ENCODE assay signal across 37 cellular contexts in genomic region chr6:155485756-155486155, GRCh38. TPM values are rescaled to one million over a fixed set of nuclear protein-coding genes. Genes with fewer than 3 reads are reported as not detected.
"Had no signal": no experiment of that assay in that cellular context is flagged by ENCODE, and none has a peak within 500 bp of the region (broad histone marks: within the 10 kb centered on the region; RNA-seq: fewer than 3 reads in every experiment).

No MANE protein-coding gene starts in this region.

- FAIRE-seq: TTC549 had no signal

- H3K36me3 ChIP-seq: adrenal gland, brain microvascular endothelial cell, breast epithelium had no signal

- H3K9me3 ChIP-seq: adrenal gland, body of pancreas, breast epithelium had no signal

- ATAC-seq: activated CD8-positive, alpha-beta T cell treated with anti-CD3 and anti-CD28 coated beads for 36 hours; activated naive CD4-positive, alpha-beta T cell treated with anti-CD3 and anti-CD28 coated beads, Interleukin-2, amount 50 U/mL, for 72 hours; activated T-cell treated with anti-CD3 and anti-CD28 coated beads, Interleukin-2, amount 50 U/mL, for 4 hours; activated T-cell treated with anti-CD3 and anti-CD28 coated beads, Interleukin-2, amount 50 U/mL, for 72 hours; activated T-helper 17 cell treated with anti-CD3 and anti-CD28 coated beads, Interleukin-2, amount 50 U/mL, for 72 hours; body of pancreas had no signal

- H3K27me3 ChIP-seq: adrenal gland, body of pancreas, brain microvascular endothelial cell, breast epithelium had no signal

- H3K4me3 ChIP-seq: adrenal gland, body of pancreas, breast epithelium had no signal

- H3K27ac ChIP-seq: adrenal gland, body of pancreas, brain microvascular endothelial cell, breast epithelium, VCaP had no signal

- DNase-seq: activated B cell treated with CpG ODN at 0.5 μM for 24 hours; activated CD4-positive, alpha-beta memory T cell treated with anti-CD3 and anti-CD28 coated beads for 36 hours; activated CD4-positive, alpha-beta T cell treated with anti-CD3 and anti-CD28 coated beads for 4 hours; activated CD4-positive, alpha-beta T cell treated with anti-CD3 and anti-CD28 coated beads, Interleukin-2, amount 10 ng/mL, durations not matched to agents 24 days and 14 days; activated CD4-positive, alpha-beta T cell treated with anti-CD3 and anti-CD28 coated beads, Interleukin-2, amount 50 U/mL, for 1 hour; activated CD4-positive, alpha-beta T cell treated with anti-CD3 and anti-CD28 coated beads, Interleukin-2, amount 50 U/mL, for 4 hours; activated CD4-positive, CD25-positive, alpha-beta regulatory T cell treated with anti-CD3 and anti-CD28 coated beads, Interleukin-2, amount 50 U/mL, for 72 hours; activated CD8-positive, alpha-beta memory T cell treated with anti-CD3 and anti-CD28 coated beads, Interleukin-2, amount 50 U/mL, for 4 hours; activated CD8-positive, alpha-beta T cell treated with anti-CD3 and anti-CD28 coated beads for 36 hours; activated effector memory CD4-positive, alpha-beta T cell treated with anti-CD3 and anti-CD28 coated beads, Interleukin-2, amount 50 U/mL, for 16 hours; activated gamma-delta T cell treated with Interleukin-2 at 50 U/mL for 16 hours; activated naive CD4-positive, alpha-beta T cell; activated naive CD4-positive, alpha-beta T cell treated with anti-CD3 and anti-CD28 coated beads for 36 hours; activated naive CD4-positive, alpha-beta T cell treated with anti-CD3 and anti-CD28 coated beads, Interleukin-2, amount 50 U/mL, for 16 hours; activated naive CD8-positive, alpha-beta T cell treated with anti-CD3 and anti-CD28 coated beads for 36 hours; activated T-cell treated with anti-CD3 and anti-CD28 coated beads for 4 hours; activated T-cell treated with anti-CD3 and anti-CD28 coated beads, Interleukin-2, amount 50 U/mL, for 1 hour; activated T-cell treated with anti-CD3 and anti-CD28 coated beads, Interleukin-2, amount 50 U/mL, for 4 hours; activated T-cell treated with anti-CD3 and anti-CD28 coated beads, Interleukin-2, amount 50 U/mL, for 72 hours; adrenal gland; amniotic stem cell; aorta; body of pancreas; brain microvascular endothelial cell; central memory CD4-positive, alpha-beta T cell; T-helper 1 cell; T-helper 2 cell; T-helper 9 cell had no signal

- H3K4me1 ChIP-seq: adrenal gland, body of pancreas, breast epithelium had no signal

RNA-seq across cellular contexts. Expression of gene NOX3, which starts 30.1 kb away (rescaled TPM):
- total RNA-seq: activated B cell treated with CpG ODN at 0.5 μM for 24 hours; activated CD4-positive, alpha-beta memory T cell treated with anti-CD3 and anti-CD28 coated beads for 36 hours; activated CD4-positive, alpha-beta T cell treated with anti-CD3 and anti-CD28 coated beads, Interleukin-2, amount 10 ng/mL, durations not matched to agents 24 days and 14 days; activated CD8-positive, alpha-beta memory T cell treated with anti-CD3 and anti-CD28 coated beads for 36 hours; activated CD8-positive, alpha-beta T cell treated with anti-CD3 and anti-CD28 coated beads for 36 hours; activated naive CD4-positive, alpha-beta T cell treated with anti-CD3 and anti-CD28 coated beads for 36 hours; activated naive CD4-positive, alpha-beta T cell treated with anti-CD3 and anti-CD28 coated beads, Interleukin-2, amount 50 U/mL, for 72 hours; activated naive CD8-positive, alpha-beta T cell treated with anti-CD3 and anti-CD28 coated beads for 36 hours; activated T-cell treated with anti-CD3 and anti-CD28 coated beads, Interleukin-2, amount 50 U/mL, for 4 hours; activated T-cell treated with anti-CD3 and anti-CD28 coated beads, Interleukin-2, amount 50 U/mL, for 72 hours; activated T-helper 1 cell treated with anti-CD3 and anti-CD28 coated beads, Interleukin-12 subunit alpha, Interleukin-12 subunit beta, Interleukin-2, Interleukin-4 antibody, amounts not matched to agents 30 ng/mL and 10 ng/mL and 1 ng/mL, durations not matched to agents 14 hours and 24 hours and 36 hours; activated T-helper 17 cell treated with anti-CD3 and anti-CD28 coated beads, Interleukin-2, amount 50 U/mL, for 72 hours; adrenal gland; aorta; body of pancreas; breast epithelium; cardiac septum; cerebellum had no signal
- polyA plus RNA-seq: aorta had no signal
